ENCODE assay signal across 8 cellular contexts in genomic region chr2:24077535-24077877, GRCh38. TPM values are rescaled to one million over a fixed set of nuclear protein-coding genes. Genes with fewer than 3 reads are reported as not detected.
A peak's percentile ranks its signal among the peaks of the same experiment; 100 is the strongest.
DNase-seq lines count a peak whose midpoint lies in the region; ATAC-seq and TF ChIP-seq lines count a peak whose summit lies in the region.

No MANE protein-coding gene starts in this region.

- TF ChIP-seq POLR2A in erythroblast (IDR thresholded peaks at IDR 0.05; ENCODE audit: low read length) = peak; percentile 28

- peaks cover 16% of the 10 kb centered on the region for H3K36me3 ChIP-seq in Panc1 (ENCODE audit: control insufficient read depth, insufficient read depth, low read length)
- H3K36me3 ChIP-seq in neuronal stem cell (replicated peaks in 1 of 2; ENCODE audit: control insufficient read depth in 2 of 2, insufficient read depth in 2 of 2, low read length in 2 of 2) = peaks cover 11 to 64% of the 10 kb centered on the region in 2 donors

- H3K4me3 Mint-ChIP-seq in CD4-positive, alpha-beta T cell = peak overlapping the region; percentile 97

- no peaks in the 10 kb centered on the region for H3K27me3 Mint-ChIP-seq in CD4-positive, alpha-beta T cell

- peak overlapping the region; percentile 84 for H3K4me2 ChIP-seq in neuronal stem cell (ENCODE audit: insufficient read depth, low read length, poor library complexity, severe bottlenecking)

- H3K4me1 ChIP-seq in Panc1 (ENCODE audit: control insufficient read depth, insufficient read depth, low read length) (peaks cover 13% of the 10 kb centered on the region; the same call in 1 of the 2 replicates), neuronal stem cell (ENCODE audit: control insufficient read depth in 2 of 2, insufficient read depth in 1 of 2, low read depth in 1 of 2, low read length in 2 of 2) (peaks cover 2 to 6% of the 10 kb centered on the region in 2 donors)

- H3K9me3 Mint-ChIP-seq in CD4-positive, alpha-beta T cell = no peaks in the 10 kb centered on the region

- no peak overlapping the region for H2AFZ ChIP-seq in neuronal stem cell (ENCODE audit: low read length)

- H3K18ac ChIP-seq in neuronal stem cell (ENCODE audit: low read length) = no peak overlapping the region

- peak overlapping the region; percentile 86 for H3K27ac ChIP-seq in CD4-positive, alpha-beta T cell (ENCODE audit: low read depth, low read length)
- peak overlapping the region; percentile 83 for H3K27ac ChIP-seq in Panc1 (ENCODE audit: low read length)
- H3K27ac ChIP-seq in neuronal stem cell (replicated peaks; ENCODE audit: low read length) = no peak overlapping the region

- TF ChIP-seq CTCF in CD4-positive, alpha-beta T cell (IDR thresholded peaks at IDR 0.05) = no peak
- no peak for TF ChIP-seq CTCF in Panc1 (IDR thresholded peaks at IDR 0.05)

- CTCF ChIA-PET in CD4-positive, alpha-beta T cell (lab: Charles Lee) = interaction anchor here (1.1 to 1.3 kb wide), 2 partner anchors 11 to 253 kb away, joined by 3 read pairs; no protein-coding TSS in a partner anchor
- CTCF ChIA-PET in Panc1 (lab: Charles Lee) = interaction anchor here (0.6 kb wide), 1 partner anchor 245 kb away, joined by 5 read pairs; no protein-coding TSS in a partner anchor

- BruUV-seq in Panc1 (replicated peaks; lab: Mats Ljungman, UMichigan) = no TSS peak

- H2BK5ac ChIP-seq in neuronal stem cell (ENCODE audit: low read length) = no peak overlapping the region

- no peaks in the 10 kb centered on the region for H3K9me3 ChIP-seq in CD4-positive, alpha-beta T cell (ENCODE audit: control insufficient read depth, low read length)
- H3K9me3 ChIP-seq in Panc1 (ENCODE audit: control insufficient read depth, insufficient read depth, low read depth, low read length) = no peaks in the 10 kb centered on the region
- H3K9me3 ChIP-seq in neuronal stem cell (replicated peaks in 1 of 2; ENCODE audit: control insufficient read depth in 2 of 2, insufficient read depth in 1 of 2, low read depth in 1 of 2, low read length in 2 of 2) = no peaks in the 10 kb centered on the region

- H3K4me3 ChIP-seq in Panc1 (ENCODE audit: low read depth in 2 of 2, low read length in 2 of 2) = peak overlapping the region; percentile 96 to 97
- H3K4me3 ChIP-seq in neuronal stem cell (ENCODE audit: low read length in 2 of 2) = peak overlapping the region; percentile 83 to 89

- H4K91ac ChIP-seq in neuronal stem cell (ENCODE audit: low read depth, low read length, poor library complexity) = no peak overlapping the region

- no peak overlapping the region for H3K4ac ChIP-seq in neuronal stem cell (ENCODE audit: low read length)

- no peaks in the 10 kb centered on the region for H3K79me1 ChIP-seq in neuronal stem cell (ENCODE audit: low read depth, low read length)

- H2AK5ac ChIP-seq in neuronal stem cell (ENCODE audit: low read depth, low read length) = peak overlapping the region; percentile 95

- H3K14ac ChIP-seq in neuronal stem cell (ENCODE audit: low read length) = no peak overlapping the region

- H2BK120ac ChIP-seq in neuronal stem cell (ENCODE audit: low read depth, low read length) = no peak overlapping the region

- POLR2A ChIA-PET in CD4-positive, alpha-beta T cell (lab: Charles Lee) = interaction anchor here (0.8 to 2.8 kb wide), 4 partner anchors 29 to 413 kb away, joined by 3 to 132 read pairs (median 47); partner anchors contain the start of genes ATAD2B, FKBP1B, ITSN2 and WDCP
- POLR2A ChIA-PET in Panc1 (lab: Charles Lee) = no interaction called here

- peaks cover 37% of the 10 kb centered on the region for H3K4me1 Mint-ChIP-seq in CD4-positive, alpha-beta T cell (ENCODE audit: low read depth)

- H3K27ac Mint-ChIP-seq in CD4-positive, alpha-beta T cell = peak overlapping the region; percentile 98

- intact Hi-C loops in CD4-positive, alpha-beta T cell (cut with DNase I, micrococcal nuclease) = loop anchor here (1.0 to 10.0 kb wide), 7 partner anchors 30 to 1957 kb away; partner anchors contain the start of genes ATAD2B (in 1 of the 2), CENPO (in 1 of the 2), ITSN2 (in 1 of the 2) and NCOA1 (in 1 of the 2)
- intact Hi-C loops in Panc1 (cut with micrococcal nuclease; ENCODE audit: unreplicated experiment) = no loop called here

- H4K8ac ChIP-seq in neuronal stem cell (ENCODE audit: low read depth, low read length) = peak overlapping the region; percentile 52

- H3K27me3 ChIP-seq in CD4-positive, alpha-beta T cell (ENCODE audit: control insufficient read depth, insufficient read depth, low read length) = no peaks in the 10 kb centered on the region
- H3K27me3 ChIP-seq in Panc1 (ENCODE audit: control insufficient read depth, insufficient read depth, low read length) (no peaks in the 10 kb centered on the region), neuronal stem cell (ENCODE audit: control insufficient read depth in 3 of 3, insufficient read depth in 3 of 3, low read depth in 1 of 3, low read length in 3 of 3) (no peaks in the 10 kb centered on the region)

- in situ Hi-C loops in Panc1 (cut with HindIII; ENCODE audit: low pct_unique_long_range_greater_than_20kb, low sequenced_read_pairs) = no loop called here

- no peak for ATAC-seq in CD4-positive, alpha-beta T cell (ENCODE audit: poor library complexity)
- ATAC-seq in Panc1 (no peak), HG03097 (IDR thresholded peaks at IDR 0.05; ENCODE audit: low FRiP score, unreplicated experiment) (no peak), GM21528 (IDR thresholded peaks at IDR 0.05; ENCODE audit: low FRiP score, unreplicated experiment) (no peak), GM18870 (IDR thresholded peaks at IDR 0.05; ENCODE audit: unreplicated experiment) (no peak)

- H3K9ac ChIP-seq in neuronal stem cell (ENCODE audit: low read depth, low read length, poor library complexity) = peak overlapping the region; percentile 82

- H2BK15ac ChIP-seq in neuronal stem cell (ENCODE audit: low read length) = no peak overlapping the region

- no peak overlapping the region for H3K23ac ChIP-seq in neuronal stem cell (ENCODE audit: low read depth, low read length, poor library complexity)

- H3K36me3 Mint-ChIP-seq in CD4-positive, alpha-beta T cell (ENCODE audit: low read depth) = peaks cover 45% of the 10 kb centered on the region

- no CpG with 5 or more reads among the region's 9 CpGs for WGBS in neuronal stem cell (ENCODE audit: extremely low coverage in 2 of 2, insufficient read length in 2 of 2, insufficient replicate concordance in 1 of 2), 2 donors

- DNase-seq in CD4-positive, alpha-beta T cell = no peak
- no peak for DNase-seq in Panc1 (ENCODE audit: low read depth, low spot score)
- DNase-seq in erythroblast (lab: John Stamatoyannopoulos, UW) = peak; percentile 49 to 60
- DNase-seq in neuronal stem cell (ENCODE audit: low spot score) = no peak
- no peak for DNase-seq in NCI-H2196 treated with DMSO at 0.1 percent for 48 hours (lab: John Stamatoyannopoulos, UW; ENCODE audit: unreplicated experiment)

- no peak overlapping the region for H2BK12ac ChIP-seq in neuronal stem cell (ENCODE audit: low read length)

RNA-seq across cellular contexts. Expression of gene SF3B6, which starts 1.4 kb away (rescaled TPM):
- total RNA-seq in CD4-positive, alpha-beta T cell = 10 to 100 TPM; 59.8 to 62.6 TPM
- 129 TPM for total RNA-seq in Panc1 (2021; ENCODE audit: unreplicated experiment)
- polyA plus RNA-seq in Panc1 (2012; ENCODE audit: insufficient read length) = 100 TPM
- 237 TPM for polyA plus RNA-seq in neuronal stem cell (2013, experiment 1 of 2)
- 242 TPM for polyA plus RNA-seq in neuronal stem cell (2013, experiment 2 of 2)

RNA-seq across cellular contexts. Expression of gene TP53I3, which starts 7.1 kb away (rescaled TPM):
- total RNA-seq in CD4-positive, alpha-beta T cell = under 1 TPM; 0.20 to 0.30 TPM
- 51.3 TPM for total RNA-seq in Panc1 (2021; ENCODE audit: unreplicated experiment)
- 66.9 TPM for polyA plus RNA-seq in Panc1 (2012; ENCODE audit: insufficient read length)
- 14.8 TPM for polyA plus RNA-seq in neuronal stem cell (2013, experiment 1 of 2)
- polyA plus RNA-seq in neuronal stem cell (2013, experiment 2 of 2) = 15.7 TPM

RNA-seq across cellular contexts. Expression of gene FKBP1B, which starts 28.0 kb away (rescaled TPM):
- under 1 TPM in 1 of 2 experiments, not detected in 1; 0.47 TPM for total RNA-seq in CD4-positive, alpha-beta T cell
- total RNA-seq in Panc1 (2021; ENCODE audit: unreplicated experiment) = 19.9 TPM
- 36.3 TPM for polyA plus RNA-seq in Panc1 (2012; ENCODE audit: insufficient read length)
- polyA plus RNA-seq in neuronal stem cell (2013, experiment 1 of 2) = 40.0 TPM
- polyA plus RNA-seq in neuronal stem cell (2013, experiment 2 of 2) = 38.5 TPM

RNA-seq across cellular contexts. Expression of gene WDCP, which starts 30.3 kb away (rescaled TPM):
- 1 to 10 TPM; 1.4 to 2.0 TPM for total RNA-seq in CD4-positive, alpha-beta T cell
- total RNA-seq in Panc1 (2021; ENCODE audit: unreplicated experiment) = 20.0 TPM
- 8.1 TPM for polyA plus RNA-seq in Panc1 (2012; ENCODE audit: insufficient read length)
- 11.0 TPM for polyA plus RNA-seq in neuronal stem cell (2013, experiment 1 of 2)
- 10.8 TPM for polyA plus RNA-seq in neuronal stem cell (2013, experiment 2 of 2)

RNA-seq across cellular contexts. Expression of gene PFN4, which starts 45.6 kb away (rescaled TPM):
- total RNA-seq in CD4-positive, alpha-beta T cell = not detected
- total RNA-seq in Panc1 (2021; ENCODE audit: unreplicated experiment) = 1.3 TPM
- polyA plus RNA-seq in Panc1 (2012; ENCODE audit: insufficient read length) = 0.86 TPM
- polyA plus RNA-seq in neuronal stem cell (2013, experiment 1 of 2) = 0.99 TPM
- 1.1 TPM for polyA plus RNA-seq in neuronal stem cell (2013, experiment 2 of 2)

Comparison
In these comparisons a context has a peak if more than half of its experiments do, and no peak if none do; other contexts are left out.
1. DNase-seq: peak in erythroblast (2 of 2); none in CD4-positive, alpha-beta T cell (0 of 10), Panc1 (single experiment), neuronal stem cell (single experiment) and NCI-H2196 treated with DMSO at 0.1 percent for 48 hours (single experiment).
2. RNA of gene TP53I3, which starts 7.1 kb away (total RNA-seq): 51.3 TPM in Panc1 (single experiment); 0.20 to 0.30 TPM in CD4-positive, alpha-beta T cell; every median in the first group is over 10 times any median in the second.
3. RNA of gene FKBP1B, which starts 28.0 kb away (total RNA-seq): 19.9 TPM in Panc1 (single experiment); 0.47 TPM in CD4-positive, alpha-beta T cell; every median in the first group is over 10 times any median in the second.